ENCODE assay signal across 9 cellular contexts in the genomic region with DNA sequence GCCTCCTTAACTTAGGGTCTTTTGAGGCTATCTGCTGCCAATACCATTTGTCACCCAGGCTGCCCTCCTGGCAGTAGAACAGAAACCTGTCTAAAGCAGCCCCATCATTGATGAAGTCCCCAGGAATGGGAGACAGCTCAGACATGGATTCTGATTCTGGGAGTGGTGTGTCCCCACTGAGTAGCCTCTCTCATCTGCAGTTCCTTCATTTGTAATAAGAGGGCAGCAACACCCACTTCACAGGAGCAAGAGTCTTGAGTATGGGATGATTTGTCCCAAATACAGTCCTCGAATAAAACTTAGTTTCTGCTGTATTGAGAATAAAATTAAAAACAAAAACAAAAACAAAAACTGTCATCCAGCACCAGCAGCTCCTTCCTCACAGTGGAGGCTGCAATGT.
A peak's percentile ranks its signal among the peaks of the same experiment; 100 is the strongest.
DNase-seq lines count a peak whose midpoint lies in the region; ATAC-seq and TF ChIP-seq lines count a peak whose summit lies in the region.
"Had no signal": no experiment of that assay in that cellular context is flagged by ENCODE, and none has a peak within 500 bp of the region (broad histone marks: within the 10 kb centered on the region; RNA-seq: fewer than 3 reads in every experiment).

No MANE protein-coding gene starts in this region.

- no peaks in the 10 kb centered on the region for H3K4me1 ChIP-seq in mammary epithelial cell (ENCODE audit: insufficient read depth, low read length)

- TF ChIP-seq CTCF in GM12874 (IDR thresholded peaks at IDR 0.05; ENCODE audit: insufficient read depth, low read depth, low read length), result peak; percentile 40; the same call in 1 of the 2 replicates
- peak; percentile 22 to 44 for TF ChIP-seq CTCF in mammary epithelial cell (conservative IDR thresholded peaks at IDR 0.05 in 1 of 2, IDR thresholded peaks at IDR 0.05 in 1 of 2; ENCODE audit: extremely low read depth in 1 of 2, insufficient read depth in 1 of 2, low read depth in 1 of 2, low read length in 2 of 2)

- no peaks in the 10 kb centered on the region for H3K36me3 ChIP-seq in mammary epithelial cell (ENCODE audit: insufficient read depth, low read length)

- no peaks in the 10 kb centered on the region for H3K27me3 ChIP-seq in mammary epithelial cell (ENCODE audit: insufficient read depth, low read length)

- no peak overlapping the region for H3K27ac Mint-ChIP-seq in activated naive CD4-positive, alpha-beta T cell treated with anti-CD3 and anti-CD28 coated beads, Interleukin-2, amount 10 ng/mL, durations not matched to agents 7 days and 5 days
- H3K27ac Mint-ChIP-seq: effector memory CD8-positive, alpha-beta T cell had no signal

- peak; percentile 19 for DNase-seq in NAMALWA (ENCODE audit: low spot score)
- DNase-seq in mammary epithelial cell, result peak; percentile 3
- DNase-seq in occipital lobe (lab: John Stamatoyannopoulos, UW), result peak; percentile 3
- DNase-seq in H4 (ENCODE audit: low spot score), result no peak
- DNase-seq in activated naive CD4-positive, alpha-beta T cell treated with anti-CD3 and anti-CD28 coated beads, Interleukin-2, amount 10 ng/mL, durations not matched to agents 7 days and 5 days, result no peak
- DNase-seq: effector memory CD8-positive, alpha-beta T cell had no signal

- H3K4me3 Mint-ChIP-seq in activated naive CD4-positive, alpha-beta T cell treated with anti-CD3 and anti-CD28 coated beads, Interleukin-2, amount 10 ng/mL, durations not matched to agents 7 days and 5 days, result no peak overlapping the region
- H3K4me3 Mint-ChIP-seq: effector memory CD8-positive, alpha-beta T cell had no signal

- no peak overlapping the region for H3K9ac ChIP-seq in mammary epithelial cell (ENCODE audit: insufficient read depth, low read length)

- no peaks in the 10 kb centered on the region for H3K4me1 Mint-ChIP-seq in activated naive CD4-positive, alpha-beta T cell treated with anti-CD3 and anti-CD28 coated beads, Interleukin-2, amount 10 ng/mL, durations not matched to agents 7 days and 5 days

- no peaks in the 10 kb centered on the region for H3K27me3 Mint-ChIP-seq in activated naive CD4-positive, alpha-beta T cell treated with anti-CD3 and anti-CD28 coated beads, Interleukin-2, amount 10 ng/mL, durations not matched to agents 7 days and 5 days
- H3K27me3 Mint-ChIP-seq: effector memory CD8-positive, alpha-beta T cell had no signal

- H3K36me3 Mint-ChIP-seq in activated naive CD4-positive, alpha-beta T cell treated with anti-CD3 and anti-CD28 coated beads, Interleukin-2, amount 10 ng/mL, durations not matched to agents 7 days and 5 days, result no peaks in the 10 kb centered on the region

- H3K9me3 ChIP-seq in mammary epithelial cell (replicated peaks; ENCODE audit: insufficient read depth, low read length), result no peaks in the 10 kb centered on the region

- H3K9me3 Mint-ChIP-seq in activated naive CD4-positive, alpha-beta T cell treated with anti-CD3 and anti-CD28 coated beads, Interleukin-2, amount 10 ng/mL, durations not matched to agents 7 days and 5 days, result peaks cover 2% of the 10 kb centered on the region

- no peak overlapping the region for H3K27ac ChIP-seq in mammary epithelial cell (ENCODE audit: insufficient read depth, low read depth, low read length)

- CTCF ChIA-PET in mammary epithelial cell (lab: Charles Lee; ENCODE audit: low non-redundant PET), result no interaction called here
- CTCF ChIA-PET in activated naive CD4-positive, alpha-beta T cell treated with anti-CD3 and anti-CD28 coated beads, Interleukin-2, amount 10 ng/mL, durations not matched to agents 7 days and 5 days (lab: Charles Lee), result no interaction called here

- intact Hi-C loops in mammary epithelial cell (cut with micrococcal nuclease), result loop anchor here (5.0 to 10.0 kb wide), 2 partner anchors 165 to 172 kb away; no protein-coding TSS in a partner anchor

- dilution Hi-C loops in mammary epithelial cell (cut with HindIII; ENCODE audit: low sequenced_read_pairs), result no loop called here

- no peaks in the 10 kb centered on the region for H4K20me1 ChIP-seq in mammary epithelial cell (ENCODE audit: insufficient read depth, low read length)

- H3K4me2 ChIP-seq in mammary epithelial cell (ENCODE audit: insufficient read depth, low read depth, low read length), result no peak overlapping the region

- no TSS peak for BruUV-seq in mammary epithelial cell (replicated peaks; lab: Mats Ljungman, UMichigan)

- H3K4me3 ChIP-seq in mammary epithelial cell (replicated peaks in 1 of 3; ENCODE audit: insufficient read depth in 1 of 3, low read depth in 2 of 3, low read length in 3 of 3), result no peak overlapping the region

- 11% methylated on average over 1 of the region's 1 CpG for WGBS in mammary epithelial cell (ENCODE audit: low coverage, missing lambda C conversion rate)

- in situ Hi-C loops in mammary epithelial cell (cut with MboI; ENCODE audit: low sequenced_read_pairs in 2 of 2), result no loop called here

- no peaks in the 10 kb centered on the region for H3K79me2 ChIP-seq in mammary epithelial cell (ENCODE audit: insufficient read depth, low read length)

- no peak overlapping the region for H2AFZ ChIP-seq in mammary epithelial cell (ENCODE audit: low read depth, low read length)

- no peak for ATAC-seq in GM18907 (IDR thresholded peaks at IDR 0.05; ENCODE audit: unreplicated experiment)
- ATAC-seq in HG02798 (IDR thresholded peaks at IDR 0.05; ENCODE audit: poor library complexity, unreplicated experiment), result no peak
- ATAC-seq: effector memory CD8-positive, alpha-beta T cell had no signal

Comparison
In these comparisons a context has a peak if more than half of its experiments do, and no peak if none do; other contexts are left out.
1. DNase-seq: peak in NAMALWA (single experiment), mammary epithelial cell (single experiment) and occipital lobe (single experiment); none in H4 (single experiment) and activated naive CD4-positive, alpha-beta T cell treated with anti-CD3 and anti-CD28 coated beads, Interleukin-2, amount 10 ng/mL, durations not matched to agents 7 days and 5 days (single experiment).